Comparison of ENCODE assay signal across 20 cellular contexts in the genomic region with DNA sequence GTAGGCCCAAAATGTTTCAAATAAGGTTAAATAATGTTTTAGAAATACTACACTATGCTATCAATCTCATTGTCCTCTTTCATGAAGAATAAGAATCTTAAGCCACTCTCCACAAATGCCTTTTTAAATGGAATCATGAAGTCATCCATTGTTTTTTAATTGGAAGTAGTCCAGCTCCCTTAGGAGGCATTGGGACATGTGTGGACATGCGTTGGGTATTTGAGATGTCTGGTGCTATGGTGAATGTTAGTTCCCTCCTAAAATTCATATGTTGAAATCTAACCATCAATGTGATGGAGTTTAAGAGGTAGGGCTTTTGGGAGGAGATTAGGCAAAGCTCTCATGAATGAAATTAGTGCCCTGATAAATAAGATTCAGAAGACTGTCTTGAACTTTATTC.
"Had no signal": no experiment of that assay in that cellular context is flagged by ENCODE, and none has a peak within 500 bp of the region (broad histone marks: within the 10 kb centered on the region; RNA-seq: fewer than 3 reads in every experiment).

No MANE protein-coding gene starts in this region.

- H3K4me1 ChIP-seq: left lung, lower lobe of right lung, spleen, tibial nerve had no signal

- H3K9me3 ChIP-seq: esophagus muscularis mucosa, left lung, lower lobe of right lung, mucosa of descending colon, spleen, tibial nerve had no signal

- FAIRE-seq: colon, frontal cortex had no signal

- H3K4me3 ChIP-seq: esophagus muscularis mucosa, left lung, lower lobe of right lung, mucosa of descending colon, spleen, tibial nerve had no signal

- ATAC-seq: activated CD8-positive, alpha-beta memory T cell treated with anti-CD3 and anti-CD28 coated beads, Interleukin-2, amount 10 ng/mL, durations not matched to agents 7 days and 5 days; activated CD8-positive, alpha-beta T cell treated with anti-CD3 and anti-CD28 coated beads, Interleukin-2, amount 10 ng/mL, durations not matched to agents 7 days and 5 days; activated naive CD8-positive, alpha-beta T cell treated with anti-CD3 and anti-CD28 coated beads, Interleukin-2, amount 50 U/mL, for 24 hours; left lung; lower lobe of right lung; mucosa of descending colon; natural killer cell treated with Interleukin-12 subunit alpha and Interleukin-12 subunit beta and Interleukin-15 and Interleukin-18, amount 100 ng/mL, for 72 hours; right cardiac atrium; WTC11 had no signal

- H3K27me3 ChIP-seq: esophagus muscularis mucosa, left lung, tibial nerve had no signal

- DNase-seq: activated CD4-positive, alpha-beta T cell treated with anti-CD3 and anti-CD28 coated beads, Interleukin-2, amount 50 U/mL, for 1 hour; activated CD8-positive, alpha-beta memory T cell treated with anti-CD3 and anti-CD28 coated beads, Interleukin-2, amount 10 ng/mL, durations not matched to agents 7 days and 5 days; activated CD8-positive, alpha-beta T cell treated with anti-CD3 and anti-CD28 coated beads, Interleukin-2, amount 10 ng/mL, durations not matched to agents 7 days and 5 days; activated naive CD8-positive, alpha-beta T cell treated with anti-CD3 and anti-CD28 coated beads, Interleukin-2, amount 50 U/mL, for 24 hours; activated T-cell treated with anti-CD3 and anti-CD28 coated beads, Interleukin-2, amount 50 U/mL, for 48 hours; amygdala; effector CD8-positive, alpha-beta T cell; left lung; lower lobe of right lung; mucosa of descending colon; right cardiac atrium; spleen; stimulated activated naive CD4-positive, alpha-beta T cell treated with Interleukin-2 at 50 U/mL for 16 hours; T-helper 2 cell had no signal

- H3K27ac ChIP-seq: esophagus muscularis mucosa, left lung, lower lobe of right lung, spleen, tibial nerve had no signal

- H3K36me3 ChIP-seq: esophagus muscularis mucosa, left lung, lower lobe of right lung, spleen, tibial nerve had no signal
